In the genomic region with DNA sequence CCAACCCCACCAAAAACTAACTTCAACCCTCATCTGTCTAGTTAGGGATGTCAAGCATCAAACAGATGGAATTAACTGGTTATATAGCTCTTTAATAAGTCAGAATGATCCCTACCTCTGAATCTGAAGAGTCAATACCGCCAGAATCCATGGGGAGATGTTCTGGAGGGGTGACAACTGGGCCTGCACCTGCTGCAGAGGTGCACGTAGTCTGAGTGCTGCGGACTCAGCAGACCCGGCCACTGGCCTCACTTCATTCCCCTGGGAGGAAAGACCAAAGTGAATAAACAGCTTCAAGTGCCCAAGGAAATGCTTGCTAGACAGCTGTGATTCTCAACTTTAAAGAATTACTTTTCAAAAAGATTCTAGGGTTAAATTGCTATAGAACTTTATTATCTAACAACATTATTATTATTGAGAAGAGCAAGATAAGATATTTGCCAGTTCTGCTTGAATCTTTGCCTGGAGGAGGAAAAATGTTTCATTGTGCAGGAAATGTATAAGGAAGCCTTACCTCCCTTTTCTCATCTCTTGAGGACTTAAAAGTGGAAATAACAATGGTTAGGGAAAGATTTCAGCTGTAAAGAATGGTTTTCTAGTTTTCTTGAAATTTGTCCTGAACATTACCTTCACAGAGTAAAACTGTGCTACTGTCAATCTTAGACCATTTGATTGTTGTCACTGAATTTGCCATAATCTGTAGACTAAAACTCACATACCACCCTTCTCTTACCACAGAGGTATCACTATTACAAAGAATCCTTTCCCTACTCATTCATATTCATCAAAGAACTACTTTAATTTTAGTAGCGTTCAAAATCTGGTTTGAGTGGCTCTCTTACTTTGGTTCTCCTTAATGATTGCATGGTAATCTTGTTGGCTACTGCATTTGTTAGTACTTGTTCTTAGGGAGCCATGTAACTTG, we compare ENCODE assay signal across 13 cellular contexts. TPM values are rescaled to one million over a fixed set of nuclear protein-coding genes. Genes with fewer than 3 reads are reported as not detected.
A peak's percentile ranks its signal among the peaks of the same experiment; 100 is the strongest.
DNase-seq lines count a peak whose midpoint lies in the region; ATAC-seq and TF ChIP-seq lines count a peak whose summit lies in the region.
"Had no signal": no experiment of that assay in that cellular context is flagged by ENCODE, and none has a peak within 500 bp of the region (broad histone marks: within the 10 kb centered on the region; RNA-seq: fewer than 3 reads in every experiment).

No MANE protein-coding gene starts in this region.

- peaks cover 69% of the 10 kb centered on the region for H3K4me1 ChIP-seq in OCI-LY3 (ENCODE audit: low read length)
- no peaks in the 10 kb centered on the region for H3K4me1 ChIP-seq in prostate gland (replicated peaks)

- H3K4me3 Mint-ChIP-seq in effector memory CD8-positive, alpha-beta T cell = peak overlapping the region; percentile 85 to 88

- peaks cover 51 to 61% of the 10 kb centered on the region in 2 donors for H3K4me1 Mint-ChIP-seq in effector memory CD8-positive, alpha-beta T cell (ENCODE audit: low read depth in 2 of 2)

- no peak for ATAC-seq in effector memory CD8-positive, alpha-beta T cell (replicated peaks)

- H3K27me3 Mint-ChIP-seq in effector memory CD8-positive, alpha-beta T cell = no peaks in the 10 kb centered on the region

- H3K4me3 ChIP-seq in OCI-LY3 (ENCODE audit: low read length) (peak overlapping the region; percentile 10), prostate gland (peak overlapping the region in 1 of 2 donors; percentile 100)

- peaks cover 53% of the 10 kb centered on the region for H4K20me1 ChIP-seq in OCI-LY3 (ENCODE audit: insufficient read depth, low read length)

- peaks cover 88% of the 10 kb centered on the region for H3K36me3 Mint-ChIP-seq in effector memory CD8-positive, alpha-beta T cell (ENCODE audit: insufficient read depth)

- H3K27me3 ChIP-seq in OCI-LY3 (ENCODE audit: low read depth, low read length) (no peaks in the 10 kb centered on the region), prostate gland (replicated peaks; ENCODE audit: insufficient read depth) (no peaks in the 10 kb centered on the region)

- peak overlapping the region; percentile 92 to 98 for H3K27ac Mint-ChIP-seq in effector memory CD8-positive, alpha-beta T cell

- TF ChIP-seq CTCF in OCI-LY3 (IDR thresholded peaks at IDR 0.05; ENCODE audit: low read depth, low read length) = no peak
- no peak for TF ChIP-seq CTCF in prostate gland (IDR thresholded peaks at IDR 0.05)

- peak; percentile 10 for DNase-seq in DMS53 (lab: John Stamatoyannopoulos, UW)
- no peak for DNase-seq in DMS53 treated with DMSO at 0.1 percent for 48 hours (lab: John Stamatoyannopoulos, UW; ENCODE audit: unreplicated experiment)
- no peak for DNase-seq in effector memory CD8-positive, alpha-beta T cell
- DNase-seq in prostate gland (ENCODE audit: low spot score) = no peak
- DNase-seq in AG08396 (ENCODE audit: low spot score) = no peak
- no peak for DNase-seq in kidney tubule cell (ENCODE audit: low spot score)
- no peak for DNase-seq in NCI-H128 (lab: John Stamatoyannopoulos, UW; ENCODE audit: unreplicated experiment)
- DNase-seq: 8988T; activated CD8-positive, alpha-beta memory T cell treated with anti-CD3 and anti-CD28 coated beads, Interleukin-2, amount 50 U/mL, for 48 hours; effector CD8-positive, alpha-beta T cell; NCI-H2171; retina had no signal

- H3K9me3 Mint-ChIP-seq in effector memory CD8-positive, alpha-beta T cell = no peaks in the 10 kb centered on the region

- H3K27ac ChIP-seq in OCI-LY3 (ENCODE audit: low read length) (peak overlapping the region; percentile 48), prostate gland (peak overlapping the region; percentile 11 to 100)

- 82% methylated on average over 5 of the region's 5 CpGs for WGBS in prostate gland

- H3K36me3 ChIP-seq in OCI-LY3 (replicated peaks; ENCODE audit: low read depth, low read length) = peaks cover 56% of the 10 kb centered on the region
- H3K36me3 ChIP-seq in prostate gland = peaks cover 11 to 22% of the 10 kb centered on the region in 2 donors

- H3K4me2 ChIP-seq in OCI-LY3 (ENCODE audit: low read length) = peak overlapping the region; percentile 55

- no peak overlapping the region for H2AFZ ChIP-seq in OCI-LY3 (ENCODE audit: low read depth, low read length)

- H3K9me3 ChIP-seq in OCI-LY3 (ENCODE audit: insufficient read depth, low read length) (no peaks in the 10 kb centered on the region), prostate gland (no peaks in the 10 kb centered on the region)

- peaks cover 72% of the 10 kb centered on the region for H3K79me2 ChIP-seq in OCI-LY3 (ENCODE audit: low read length)

- 0 out of 2 replicates have a peak overlapping the region, but pooled peaks have one; percentile 0 for H3K9ac ChIP-seq in OCI-LY3 (ENCODE audit: low read length)

- intact Hi-C loops in prostate gland (cut with DNase I) = no loop called here

- no peak for TF ChIP-seq POLR2A in prostate gland (IDR thresholded peaks at IDR 0.05)

RNA-seq across cellular contexts. Expression of gene XBP1, which starts 4.2 kb away (rescaled TPM):
- total RNA-seq in prostate gland = 100 to 1,000 TPM; 200 to 798 TPM

RNA-seq across cellular contexts. Expression of gene CCDC117, which starts 23.7 kb away (rescaled TPM):
- total RNA-seq in prostate gland = 10 to 100 TPM; 29.5 to 54.4 TPM

RNA-seq across cellular contexts. Expression of gene HSCB, which starts 54.4 kb away (rescaled TPM):
- 10 to 100 TPM; 27.9 to 39.5 TPM for total RNA-seq in prostate gland

RNA-seq across cellular contexts. Expression of gene CHEK2, which starts 54.6 kb away (rescaled TPM):
- 10 to 100 TPM; 15.6 to 18.6 TPM for total RNA-seq in prostate gland
